1 cellular context compared by ENCODE assay signal in the genomic region with DNA sequence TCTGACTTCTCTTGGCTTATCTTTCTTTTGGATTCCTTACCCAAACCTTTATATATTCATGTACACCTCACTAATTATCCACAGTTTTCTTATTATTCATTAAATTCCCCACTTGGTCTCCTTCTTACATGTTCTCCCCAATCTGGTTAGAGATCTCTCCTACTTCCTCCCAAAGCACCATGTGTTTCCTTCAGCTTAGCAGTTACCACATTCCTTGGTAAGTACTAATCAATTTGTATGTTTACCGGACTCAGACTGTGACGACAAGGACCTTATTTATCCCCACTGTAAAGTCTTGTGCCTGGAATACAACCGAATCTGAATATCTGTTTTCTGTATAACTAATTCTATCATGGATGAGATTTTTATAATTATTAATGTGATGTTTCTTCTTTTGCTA.
TF ChIP-seq lines count a peak whose summit lies in the region.

No MANE protein-coding gene starts in this region.

TF ChIP-seq in IMR-90, 13 proteins besides CTCF, POLR2A, EP300 and RAD21:
- TF ChIP-seq CHD1 (IDR thresholded peaks at IDR 0.05; ENCODE audit: low read depth, low read length) (no peak), MXI1 (IDR thresholded peaks at IDR 0.05; ENCODE audit: borderline replicate concordance, low read depth, low read length) (no peak), MAFK (IDR thresholded peaks at IDR 0.05; ENCODE audit: low read depth, low read length) (no peak), CEBPB (IDR thresholded peaks at IDR 0.05; ENCODE audit: low read depth, low read length) (no peak), RCOR1 (IDR thresholded peaks at IDR 0.05; ENCODE audit: insufficient replicate concordance, low read length) (no peak), ELK1 (IDR thresholded peaks at IDR 0.05; ENCODE audit: borderline replicate concordance, low read depth, low read length) (no peak), BHLHE40 (IDR thresholded peaks at IDR 0.05; ENCODE audit: low read depth, low read length) (no peak), USF2 (IDR thresholded peaks at IDR 0.05; ENCODE audit: low read depth, low read length) (no peak), SMC3 (IDR thresholded peaks at IDR 0.05; ENCODE audit: low read depth, low read length) (no peak), FOS (IDR thresholded peaks at IDR 0.05; ENCODE audit: low read depth, low read length) (no peak), NFE2L2 (IDR thresholded peaks at IDR 0.05; ENCODE audit: low read depth, low read length) (no peak), MAZ (IDR thresholded peaks at IDR 0.05; ENCODE audit: borderline replicate concordance, low read depth, low read length) (no peak), RFX5 (IDR thresholded peaks at IDR 0.05; ENCODE audit: low read depth, low read length) (no peak)
